6 cellular contexts compared by ENCODE assay signal in the genomic region with DNA sequence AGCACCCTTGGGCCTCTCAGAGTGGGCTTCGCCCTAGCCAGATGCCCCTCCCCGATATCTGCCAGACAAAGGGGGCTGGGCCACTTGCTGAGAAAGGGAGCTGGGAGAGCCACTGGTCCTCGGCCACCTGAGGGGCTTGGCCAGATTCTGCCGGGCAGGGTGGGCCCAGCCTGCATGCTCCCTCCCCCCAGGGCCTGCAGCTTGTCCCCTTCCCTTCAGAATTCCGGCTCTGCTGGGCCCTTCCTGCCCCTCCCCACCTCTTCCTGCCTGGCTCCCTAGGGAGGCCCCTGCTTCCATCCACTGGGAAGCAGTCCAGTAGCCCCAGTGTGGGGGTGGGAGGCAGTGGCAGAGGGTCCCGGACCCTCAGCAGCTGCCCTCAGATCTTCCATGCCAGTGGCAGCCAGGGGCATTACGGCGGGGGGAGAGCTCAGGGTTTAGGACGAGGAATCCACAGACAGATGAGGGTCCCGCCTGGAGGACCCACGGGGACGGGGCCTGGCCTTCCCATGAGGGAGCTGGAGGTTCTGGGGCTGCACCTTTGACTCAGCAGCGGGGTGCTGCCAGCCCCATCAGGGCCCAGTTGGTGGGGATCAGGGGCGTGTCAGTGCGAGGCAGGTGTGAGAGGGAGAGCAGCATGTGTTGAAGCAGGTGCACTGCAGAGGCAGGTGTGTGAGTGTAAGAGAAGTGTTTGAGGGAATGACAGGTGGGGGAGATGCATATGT. TPM values are rescaled to one million over a fixed set of nuclear protein-coding genes. Genes with fewer than 3 reads are reported as not detected.
DNase-seq lines count a peak whose midpoint lies in the region; ATAC-seq and TF ChIP-seq lines count a peak whose summit lies in the region.

No MANE protein-coding gene starts in this region.

- H3K36me3 ChIP-seq in RWPE2 (ENCODE audit: low read depth) (no peaks in the 10 kb centered on the region; the same call in 1 of the 2 replicates), fibroblast of lung (ENCODE audit: control insufficient read depth, insufficient read depth, low read length) (peaks cover 6% of the 10 kb centered on the region), WERI-Rb-1 (no peaks in the 10 kb centered on the region; the same call in 1 of the 2 replicates)

- peak overlapping the region; percentile 23 for H3K9ac ChIP-seq in fibroblast of lung (ENCODE audit: insufficient read depth, low read length)

- H3K27ac ChIP-seq in RWPE2 (ENCODE audit: poor library complexity, severe bottlenecking) (peak overlapping the region; percentile 89), fibroblast of lung (ENCODE audit: insufficient read depth, low read length) (peak overlapping the region; percentile 87), WERI-Rb-1 (no peak overlapping the region)

- peaks cover 5% of the 10 kb centered on the region for H3K79me2 ChIP-seq in fibroblast of lung (ENCODE audit: control insufficient read depth, insufficient read depth, low read length)

- TF ChIP-seq CTCF in RWPE2 (IDR thresholded peaks at IDR 0.05; ENCODE audit: poor library complexity, severe bottlenecking) = no peak
- no peak for TF ChIP-seq CTCF in fibroblast of lung (conservative IDR thresholded peaks at IDR 0.05 in 1 of 2, IDR thresholded peaks at IDR 0.05 in 1 of 2; ENCODE audit: low read depth in 1 of 2, low read length in 2 of 2)
- TF ChIP-seq CTCF in WERI-Rb-1 (IDR thresholded peaks at IDR 0.05; ENCODE audit: low read depth, low read length) = no peak

- no peak overlapping the region for H2AFZ ChIP-seq in fibroblast of lung (ENCODE audit: low read length)

- peaks cover 28% of the 10 kb centered on the region for H3K4me1 ChIP-seq in RWPE2 (ENCODE audit: insufficient read depth, poor library complexity, severe bottlenecking)
- H3K4me1 ChIP-seq in fibroblast of lung (ENCODE audit: control insufficient read depth, extremely low read depth, insufficient read depth, low read length) = peaks cover 31% of the 10 kb centered on the region

- H3K4me3 ChIP-seq in RWPE2 (ENCODE audit: severe bottlenecking) = peak overlapping the region; percentile 89
- H3K4me3 ChIP-seq in fibroblast of lung (replicated peaks in 1 of 4; ENCODE audit: control extremely low read depth in 1 of 4, insufficient read depth in 1 of 4, low read depth in 3 of 4, low read length in 4 of 4) = peak overlapping the region in 2 of 4 experiments; percentile 61 to 70
- H3K4me3 ChIP-seq in WERI-Rb-1 (ENCODE audit: low read depth, low read length) = no peak overlapping the region

- H4K20me1 ChIP-seq in fibroblast of lung (ENCODE audit: control insufficient read depth, extremely low read depth, insufficient read depth, low read length) = no peaks in the 10 kb centered on the region

- H3K27me3 ChIP-seq in RWPE2 (ENCODE audit: insufficient read depth, poor library complexity, severe bottlenecking) (no peaks in the 10 kb centered on the region), fibroblast of lung (ENCODE audit: control insufficient read depth, insufficient read depth, low read length) (no peaks in the 10 kb centered on the region), WERI-Rb-1 (ENCODE audit: insufficient read depth, low read depth, severe bottlenecking) (no peaks in the 10 kb centered on the region)

- DNase-seq in RWPE2 (ENCODE audit: low spot score) (no peak), fibroblast of lung (ENCODE audit: low read depth in 2 of 2) (no peak), WERI-Rb-1 (no peak)
- peak; percentile 28 for DNase-seq in stimulated activated CD8-positive, alpha-beta memory T cell treated with anti-CD3 and anti-CD28 coated beads, Interleukin-4, amount 100 ng/mL, for 48 hours
- DNase-seq in activated CD4-positive, CD25-positive, alpha-beta regulatory T cell treated with anti-CD3 and anti-CD28 coated beads, Interleukin-2, amount 50 U/mL, for 72 hours = no peak

- no peak for ATAC-seq in RWPE2 (ENCODE audit: low read depth)
- ATAC-seq in GM21390 (IDR thresholded peaks at IDR 0.05; ENCODE audit: unreplicated experiment) = no peak

- H3K9me3 ChIP-seq in RWPE2 (ENCODE audit: severe bottlenecking) = no peaks in the 10 kb centered on the region
- H3K9me3 ChIP-seq in fibroblast of lung (ENCODE audit: control insufficient read depth, insufficient read depth, low read depth, low read length) = no peaks in the 10 kb centered on the region
- no peaks in the 10 kb centered on the region for H3K9me3 ChIP-seq in WERI-Rb-1 (ENCODE audit: severe bottlenecking)

- H3K4me2 ChIP-seq in fibroblast of lung (ENCODE audit: extremely low read depth, insufficient read depth, low read length) = peak overlapping the region; percentile 67

RNA-seq across cellular contexts. Expression of a gene that starts 2.5 kb away (rescaled TPM):
- 37.5 and 68.5 TPM in 2 replicates for total RNA-seq in fibroblast of lung
- 58.9 and 59.8 TPM in 2 replicates for polyA plus RNA-seq in fibroblast of lung
- polyA plus RNA-seq in fibroblast of lung (2012) = 121 and 148 TPM in 2 replicates
- 48.7 and 62.4 TPM in 2 replicates for polyA minus RNA-seq in fibroblast of lung (ENCODE audit: low replicate concordance)

RNA-seq across cellular contexts. Expression of a gene that starts 9.6 kb away (rescaled TPM):
- total RNA-seq in fibroblast of lung = 1.3 and 3.0 TPM in 2 replicates
- polyA plus RNA-seq in fibroblast of lung = 2.5 and 5.2 TPM in 2 replicates
- 13.1 and 29.6 TPM in 2 replicates for polyA plus RNA-seq in fibroblast of lung (2012)
- 1.0 TPM in 1 of 2 replicates, not detected in the other for polyA minus RNA-seq in fibroblast of lung (ENCODE audit: low replicate concordance)

RNA-seq across cellular contexts. Expression of a gene that starts 13.9 kb away (rescaled TPM):
- total RNA-seq in fibroblast of lung = 1.0 and 2.5 TPM in 2 replicates
- 0.69 and 2.1 TPM in 2 replicates for polyA plus RNA-seq in fibroblast of lung
- polyA plus RNA-seq in fibroblast of lung (2012) = 1.9 and 8.9 TPM in 2 replicates
- 0.94 and 2.7 TPM in 2 replicates for polyA minus RNA-seq in fibroblast of lung (ENCODE audit: low replicate concordance)

RNA-seq across cellular contexts. Expression of a gene that starts 49.3 kb away (rescaled TPM):
- 5.1 and 8.0 TPM in 2 replicates for total RNA-seq in fibroblast of lung
- 0.30 and 0.45 TPM in 2 replicates for polyA plus RNA-seq in fibroblast of lung
- 0.71 and 1.7 TPM in 2 replicates for polyA plus RNA-seq in fibroblast of lung (2012)
- 0.15 and 0.51 TPM in 2 replicates for polyA minus RNA-seq in fibroblast of lung (ENCODE audit: low replicate concordance)

RNA-seq across cellular contexts. Expression of a gene that starts 57.5 kb away (rescaled TPM):
- total RNA-seq in fibroblast of lung = 27.2 and 29.7 TPM in 2 replicates
- 28.6 and 35.4 TPM in 2 replicates for polyA plus RNA-seq in fibroblast of lung
- 40.3 and 44.7 TPM in 2 replicates for polyA plus RNA-seq in fibroblast of lung (2012)
- polyA minus RNA-seq in fibroblast of lung (ENCODE audit: low replicate concordance) = 40.3 and 72.8 TPM in 2 replicates
